33 cellular contexts compared by ENCODE assay signal in genomic region chr13:24356837-24357236, GRCh38. TPM values are rescaled to one million over a fixed set of nuclear protein-coding genes. Genes with fewer than 3 reads are reported as not detected.
"Had no signal": no experiment of that assay in that cellular context is flagged by ENCODE, and none has a peak within 500 bp of the region (broad histone marks: within the 10 kb centered on the region; RNA-seq: fewer than 3 reads in every experiment).

No MANE protein-coding gene starts in this region.

- H3K36me3 Mint-ChIP-seq: mesothelial cell of epicardium; naive B cell; natural killer cell treated with Interleukin-12 subunit alpha and Interleukin-12 subunit beta and Interleukin-15 and Interleukin-18, amount 100 ng/mL, for 72 hours; stimulated activated memory B cell treated with anti-CD40 and anti-IgM and Interleukin-4, amounts not matched to agents 10 μg/mL and 1 μg/mL and 100 μg/mL, for 72 hours had no signal

- H3K4me1 Mint-ChIP-seq: mesothelial cell of epicardium; naive B cell; stimulated activated memory B cell treated with anti-CD40 and anti-IgM and Interleukin-4, amounts not matched to agents 10 μg/mL and 1 μg/mL and 100 μg/mL, for 72 hours; stimulated activated naive CD8-positive, alpha-beta T cell treated with anti-CD3 and anti-CD28 coated beads, Interleukin-15, amount 100 ng/mL, for 72 hours had no signal

- DNase-seq: heart right ventricle; kidney glomerular epithelial cell; left colon; left lung; lower lobe of right lung; mammary epithelial cell; mesendoderm; naive B cell; nucleus accumbens; pancreas; retina; right cardiac atrium; sigmoid colon; small intestine; spleen; stimulated activated CD4-positive, alpha-beta T cell treated with anti-CD3 and anti-CD28 coated beads, Interleukin-4, amount 100 ng/mL, for 4 hours; stimulated activated CD8-positive, alpha-beta memory T cell treated with anti-CD3 and anti-CD28 coated beads, Interleukin-4, amount 100 ng/mL, for 48 hours; stimulated activated naive CD4-positive, alpha-beta T cell treated with Interleukin-2 at 50 U/mL for 16 hours; stimulated activated naive CD8-positive, alpha-beta T cell treated with anti-CD3 and anti-CD28 coated beads, Interleukin-15, amount 100 ng/mL, for 72 hours; substantia nigra; upper lobe of left lung had no signal

- H3K27me3 Mint-ChIP-seq: naive B cell; natural killer cell treated with Interleukin-12 subunit alpha and Interleukin-12 subunit beta and Interleukin-15 and Interleukin-18, amount 100 ng/mL, for 72 hours; stimulated activated memory B cell treated with anti-CD40 and anti-IgM and Interleukin-4, amounts not matched to agents 10 μg/mL and 1 μg/mL and 100 μg/mL, for 72 hours; stimulated activated naive CD8-positive, alpha-beta T cell treated with anti-CD3 and anti-CD28 coated beads, Interleukin-15, amount 100 ng/mL, for 72 hours had no signal

- H3K27me3 ChIP-seq: hepatocyte, left lung, pancreas, sigmoid colon, spleen, tibial nerve, upper lobe of left lung, vagina had no signal

- H3K9me3 ChIP-seq: heart right ventricle, left lung, lower lobe of right lung, pancreas, prostate gland, sigmoid colon, spleen, tibial nerve, upper lobe of left lung, vagina had no signal

- H3K36me3 ChIP-seq: heart right ventricle, left lung, lower lobe of right lung, pancreas, prostate gland, sigmoid colon, spleen, tibial nerve, upper lobe of left lung, vagina had no signal

- H3K27ac ChIP-seq: heart right ventricle, hepatocyte, left lung, lower lobe of right lung, pancreas, prostate gland, sigmoid colon, spleen, tibial nerve, upper lobe of left lung, vagina had no signal

- H2AFZ ChIP-seq: hepatocyte had no signal

- H3K79me2 ChIP-seq: hepatocyte had no signal

- H3K4me3 Mint-ChIP-seq: mesothelial cell of epicardium; naive B cell; natural killer cell treated with Interleukin-12 subunit alpha and Interleukin-12 subunit beta and Interleukin-15 and Interleukin-18, amount 100 ng/mL, for 72 hours; stimulated activated memory B cell treated with anti-CD40 and anti-IgM and Interleukin-4, amounts not matched to agents 10 μg/mL and 1 μg/mL and 100 μg/mL, for 72 hours; stimulated activated naive CD8-positive, alpha-beta T cell treated with anti-CD3 and anti-CD28 coated beads, Interleukin-15, amount 100 ng/mL, for 72 hours had no signal

- H3K4me2 ChIP-seq: hepatocyte had no signal

- H3K9me3 Mint-ChIP-seq: mesothelial cell of epicardium; naive B cell; natural killer cell treated with Interleukin-12 subunit alpha and Interleukin-12 subunit beta and Interleukin-15 and Interleukin-18, amount 100 ng/mL, for 72 hours; stimulated activated memory B cell treated with anti-CD40 and anti-IgM and Interleukin-4, amounts not matched to agents 10 μg/mL and 1 μg/mL and 100 μg/mL, for 72 hours; stimulated activated naive CD8-positive, alpha-beta T cell treated with anti-CD3 and anti-CD28 coated beads, Interleukin-15, amount 100 ng/mL, for 72 hours had no signal

- H3K4me3 ChIP-seq: heart right ventricle, hepatocyte, left lung, lower lobe of right lung, pancreas, prostate gland, sigmoid colon, spleen, tibial nerve, upper lobe of left lung, vagina had no signal

- H3K4me1 ChIP-seq: heart right ventricle, left lung, lower lobe of right lung, pancreas, prostate gland, sigmoid colon, spleen, tibial nerve, upper lobe of left lung, vagina had no signal

- H3K27ac Mint-ChIP-seq: mesothelial cell of epicardium; naive B cell; natural killer cell treated with Interleukin-12 subunit alpha and Interleukin-12 subunit beta and Interleukin-15 and Interleukin-18, amount 100 ng/mL, for 72 hours; stimulated activated memory B cell treated with anti-CD40 and anti-IgM and Interleukin-4, amounts not matched to agents 10 μg/mL and 1 μg/mL and 100 μg/mL, for 72 hours; stimulated activated naive CD8-positive, alpha-beta T cell treated with anti-CD3 and anti-CD28 coated beads, Interleukin-15, amount 100 ng/mL, for 72 hours had no signal

- ATAC-seq: heart right ventricle; left colon; left lung; lower lobe of right lung; natural killer cell treated with Interleukin-12 subunit alpha and Interleukin-12 subunit beta and Interleukin-15 and Interleukin-18, amount 100 ng/mL, for 72 hours; pancreas; right cardiac atrium; stimulated activated memory B cell treated with anti-CD40 and anti-IgM and Interleukin-4, amounts not matched to agents 10 μg/mL and 1 μg/mL and 100 μg/mL, for 72 hours; stimulated activated naive CD8-positive, alpha-beta T cell treated with anti-CD3 and anti-CD28 coated beads, Interleukin-15, amount 100 ng/mL, for 72 hours had no signal

RNA-seq across cellular contexts. Expression of gene C1QTNF9, which starts 47.5 kb away (rescaled TPM):
- total RNA-seq: hepatocyte, lower lobe of right lung, mammary epithelial cell, mesothelial cell of epicardium, mononuclear cell, osteoblast, temporal lobe, vagina had no signal
- polyA plus RNA-seq: hepatocyte, keratinocyte, mammary epithelial cell, neural cell had no signal
